In the genomic region with DNA sequence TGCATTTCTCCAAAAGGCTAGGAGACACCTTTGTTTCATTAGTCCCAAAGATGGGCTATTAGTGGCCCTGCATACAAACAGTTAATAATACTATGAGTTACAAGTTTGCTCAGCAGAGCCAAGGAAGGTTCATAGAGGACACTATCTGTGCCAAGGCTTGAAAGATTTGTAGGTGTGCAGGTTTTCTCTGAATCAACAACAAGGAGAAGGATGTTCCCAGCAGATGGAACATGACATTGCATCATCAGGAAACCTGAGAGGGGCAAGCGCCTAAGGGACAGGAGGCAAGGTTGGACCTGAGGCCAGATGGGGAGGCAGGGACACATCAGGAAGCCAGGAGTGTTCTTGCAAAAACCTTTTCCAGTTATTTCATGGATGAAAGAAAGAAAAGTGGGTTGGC, we compare ENCODE assay signal across 13 cellular contexts. TPM values are rescaled to one million over a fixed set of nuclear protein-coding genes. Genes with fewer than 3 reads are reported as not detected.
DNase-seq lines count a peak whose midpoint lies in the region; ATAC-seq and TF ChIP-seq lines count a peak whose summit lies in the region.
"Had no signal": no experiment of that assay in that cellular context is flagged by ENCODE, and none has a peak within 500 bp of the region (broad histone marks: within the 10 kb centered on the region; RNA-seq: fewer than 3 reads in every experiment).

No MANE protein-coding gene starts in this region.

- H3K27me3 Mint-ChIP-seq in T-helper 2 cell treated with Interferon-gamma antibody and Interleukin-4, amounts not matched to agents 5 μg/mL and 100 μg/mL, for 36 hours (ENCODE audit: low read depth): no peaks in the 10 kb centered on the region

- no TSS peak for BruUV-seq in PC-3 (replicated peaks; lab: Mats Ljungman, UMichigan)

- H3F3A ChIP-seq in PC-3 (ENCODE audit: low read length, unreplicated experiment): no peaks in the 10 kb centered on the region

- no peak overlapping the region for H3K4me2 ChIP-seq in PC-3 (ENCODE audit: low read length)

- CTCF ChIA-PET in PC-3 (lab: Charles Lee): no interaction called here

- H3K4me1 ChIP-seq in right cardiac atrium (ENCODE audit: control insufficient read depth, insufficient read depth, low read length) (peaks cover 9% of the 10 kb centered on the region), PC-3 (ENCODE audit: insufficient read depth, low read length) (no peaks in the 10 kb centered on the region), tibial nerve (peaks cover 0 to 22% (median 6%) of the 10 kb centered on the region in 4 donors)

- H3K27ac ChIP-seq in right cardiac atrium (ENCODE audit: low read length) (peak overlapping the region; percentile 8), PC-3 (ENCODE audit: low read length) (no peak overlapping the region), tibial nerve (peak overlapping the region in 2 of 4 donors; percentile 23 to 69)
- H3K27ac ChIP-seq: upper lobe of right lung had no signal

- no peak overlapping the region for H3K9ac ChIP-seq in PC-3 (ENCODE audit: low read length)

- no peak overlapping the region for H3K27ac Mint-ChIP-seq in T-helper 2 cell treated with Interferon-gamma antibody and Interleukin-4, amounts not matched to agents 5 μg/mL and 100 μg/mL, for 36 hours
- H3K27ac Mint-ChIP-seq: activated T-helper 1 cell treated with anti-CD3 and anti-CD28 coated beads, Interleukin-12 subunit alpha, Interleukin-12 subunit beta, Interleukin-2, Interleukin-4 antibody, amounts not matched to agents 30 ng/mL and 10 ng/mL and 1 ng/mL, durations not matched to agents 14 hours and 24 hours and 36 hours had no signal

- H3K27me3 ChIP-seq in right cardiac atrium (ENCODE audit: control insufficient read depth, insufficient read depth) (no peaks in the 10 kb centered on the region), PC-3 (ENCODE audit: low read length) (no peaks in the 10 kb centered on the region), tibial nerve (no peaks in the 10 kb centered on the region)
- H3K27me3 ChIP-seq: upper lobe of right lung had no signal

- POLR2A ChIA-PET in PC-3 (lab: Charles Lee; ENCODE audit: unreplicated experiment): no interaction called here

- intact Hi-C loops in right cardiac atrium (cut with DNase I) (no loop called here), Right ventricle myocardium inferior (cut with DNase I) (no loop called here), PC-3 (cut with micrococcal nuclease) (no loop called here)

- no peaks in the 10 kb centered on the region for H3K9me2 ChIP-seq in PC-3 (replicated peaks; ENCODE audit: low read length)

- no peaks in the 10 kb centered on the region for H4K20me1 ChIP-seq in PC-3 (ENCODE audit: low read length)

- H3K4me3 Mint-ChIP-seq in T-helper 2 cell treated with Interferon-gamma antibody and Interleukin-4, amounts not matched to agents 5 μg/mL and 100 μg/mL, for 36 hours: no peak overlapping the region
- H3K4me3 Mint-ChIP-seq: activated T-helper 1 cell treated with anti-CD3 and anti-CD28 coated beads, Interleukin-12 subunit alpha, Interleukin-12 subunit beta, Interleukin-2, Interleukin-4 antibody, amounts not matched to agents 30 ng/mL and 10 ng/mL and 1 ng/mL, durations not matched to agents 14 hours and 24 hours and 36 hours had no signal

- no peaks in the 10 kb centered on the region for H3K79me2 ChIP-seq in PC-3 (ENCODE audit: low read length)

- H3K4me1 Mint-ChIP-seq in T-helper 2 cell treated with Interferon-gamma antibody and Interleukin-4, amounts not matched to agents 5 μg/mL and 100 μg/mL, for 36 hours (ENCODE audit: low read depth): peaks cover 44% of the 10 kb centered on the region

- DNase-seq in right cardiac atrium (no peak), Right ventricle myocardium inferior (ENCODE audit: missing footprints) (no peak), PC-3 (peak; percentile 22), fibroblast of gingiva (ENCODE audit: low read depth) (peak; percentile 10), tibial nerve (ENCODE audit: low spot score in 2 of 2) (peak; percentile 33 to 39), SW480 (ENCODE audit: low spot score) (no peak)
- DNase-seq in T-helper 2 cell treated with Interferon-gamma antibody and Interleukin-4, amounts not matched to agents 5 μg/mL and 100 μg/mL, for 36 hours (ENCODE audit: low spot score): no peak
- DNase-seq: activated CD4-positive, alpha-beta T cell treated with anti-CD3 and anti-CD28 coated beads, Interleukin-2, amount 50 U/mL, for 4 hours; NCI-H2029 treated with DMSO at 0.1 percent for 48 hours; posterior cingulate gyrus; upper lobe of right lung had no signal

- no peak for TF ChIP-seq CTCF in PC-3 (conservative IDR thresholded peaks at IDR 0.05; ENCODE audit: low read depth, low read length)
- TF ChIP-seq CTCF in tibial nerve (IDR thresholded peaks at IDR 0.05): no peak

- no peak for ATAC-seq in right cardiac atrium
- ATAC-seq in Right ventricle myocardium inferior: no peak
- no peak for ATAC-seq in PC-3
- no peak for ATAC-seq in HG03571 (IDR thresholded peaks at IDR 0.05; ENCODE audit: unreplicated experiment)
- ATAC-seq: upper lobe of right lung had no signal

- no peak overlapping the region for H3K4me3 ChIP-seq in right cardiac atrium (ENCODE audit: low read length)
- no peak overlapping the region for H3K4me3 ChIP-seq in PC-3 (ENCODE audit: low read length)
- no peak overlapping the region for H3K4me3 ChIP-seq in tibial nerve
- H3K4me3 ChIP-seq: upper lobe of right lung had no signal

- peaks cover 9% of the 10 kb centered on the region for H3K36me3 Mint-ChIP-seq in T-helper 2 cell treated with Interferon-gamma antibody and Interleukin-4, amounts not matched to agents 5 μg/mL and 100 μg/mL, for 36 hours (ENCODE audit: low read depth)

- H3K9me3 Mint-ChIP-seq in T-helper 2 cell treated with Interferon-gamma antibody and Interleukin-4, amounts not matched to agents 5 μg/mL and 100 μg/mL, for 36 hours: no peaks in the 10 kb centered on the region
- H3K9me3 Mint-ChIP-seq: activated T-helper 1 cell treated with anti-CD3 and anti-CD28 coated beads, Interleukin-12 subunit alpha, Interleukin-12 subunit beta, Interleukin-2, Interleukin-4 antibody, amounts not matched to agents 30 ng/mL and 10 ng/mL and 1 ng/mL, durations not matched to agents 14 hours and 24 hours and 36 hours had no signal

- no peaks in the 10 kb centered on the region for H3K9me3 ChIP-seq in right cardiac atrium (ENCODE audit: control insufficient read depth, low read length)
- no peaks in the 10 kb centered on the region for H3K9me3 ChIP-seq in PC-3 (ENCODE audit: low read length)
- H3K9me3 ChIP-seq in tibial nerve: no peaks in the 10 kb centered on the region
- H3K9me3 ChIP-seq: upper lobe of right lung had no signal

- TF ChIP-seq EP300 in tibial nerve (IDR thresholded peaks at IDR 0.05): peak in 1 of 2 donors; percentile 81

- TF ChIP-seq POLR2A in tibial nerve (IDR thresholded peaks at IDR 0.05): no peak

- H3K36me3 ChIP-seq in PC-3 (ENCODE audit: low read depth, low read length) (no peaks in the 10 kb centered on the region), tibial nerve (no peaks in the 10 kb centered on the region)
- H3K36me3 ChIP-seq: upper lobe of right lung had no signal

- 91% methylated on average over 1 of the region's 1 CpG for WGBS in right cardiac atrium
- WGBS in tibial nerve, 2 donors: 79 to 86% methylated on average over 1 of the region's 1 CpG

- H2AFZ ChIP-seq in PC-3 (ENCODE audit: low read length): no peak overlapping the region

RNA-seq across cellular contexts. Expression of gene STK17B, which starts 35.4 kb away (rescaled TPM):
- total RNA-seq in right cardiac atrium (1 to 10 TPM; 6.9 to 8.1 (median 7.2) TPM), Right ventricle myocardium inferior (7.4 TPM), PC-3 (2014; rRNA removed) (21.3 and 22.1 TPM in 2 replicates), tibial nerve (10 to 100 TPM; 35.1 to 73.9 (median 45.4) TPM)
- polyA plus RNA-seq in right cardiac atrium: 3.7 TPM

Comparison
In these comparisons a context has a peak if more than half of its experiments do, and no peak if none do; other contexts are left out.
1. DNase-seq: peak in PC-3 (single experiment), fibroblast of gingiva (single experiment) and tibial nerve (2 of 2); none in right cardiac atrium (0 of 3), Right ventricle myocardium inferior (single experiment), T-helper 2 cell treated with Interferon-gamma antibody and Interleukin-4, amounts not matched to agents 5 μg/mL and 100 μg/mL, for 36 hours (single experiment) and SW480 (single experiment).